ENCODE assay signal across 16 cellular contexts in the genomic region with DNA sequence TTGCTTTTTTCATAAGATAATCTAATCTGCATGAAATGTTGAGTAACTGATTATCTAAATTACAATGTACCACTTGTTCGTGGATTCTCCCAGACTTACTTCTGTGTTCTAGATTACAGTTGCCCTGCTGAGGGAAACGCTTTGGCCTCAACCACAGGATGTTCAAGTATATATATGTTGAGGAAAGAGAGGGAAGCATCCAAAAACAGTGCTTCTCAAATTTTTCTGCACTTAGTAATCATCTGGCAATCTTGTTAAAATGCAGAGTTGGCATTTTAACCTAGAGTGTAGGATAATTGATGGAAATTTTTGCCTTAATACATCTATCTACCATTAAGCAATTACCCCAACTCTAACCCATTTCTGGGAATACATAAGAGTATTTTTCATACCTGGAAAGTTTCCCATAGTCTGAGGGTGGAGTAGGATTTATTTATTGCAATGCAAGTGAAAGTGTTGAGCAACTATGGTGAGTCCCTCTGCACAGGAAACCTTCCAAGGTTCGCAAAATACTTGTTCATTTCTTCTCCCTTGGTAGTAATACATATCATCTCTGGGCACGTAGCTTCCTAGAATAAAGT. TPM values are rescaled to one million over a fixed set of nuclear protein-coding genes. Genes with fewer than 3 reads are reported as not detected.
DNase-seq lines count a peak whose midpoint lies in the region; ATAC-seq, FAIRE-seq and TF ChIP-seq lines count a peak whose summit lies in the region.
"Had no signal": no experiment of that assay in that cellular context is flagged by ENCODE, and none has a peak within 500 bp of the region (broad histone marks: within the 10 kb centered on the region; RNA-seq: fewer than 3 reads in every experiment).

No MANE protein-coding gene starts in this region.

- WGBS in spleen, 5 donors, result 36 to 76% (median 54%) methylated on average over 4 of the region's 4 CpGs

- H3K27me3 ChIP-seq in bronchial epithelial cell (ENCODE audit: control insufficient read depth, insufficient read depth, low read length) (no peaks in the 10 kb centered on the region), spleen (replicated peaks in 1 of 7) (no peaks in the 10 kb centered on the region)

- CTCF ChIA-PET in AG04449 (lab: Yijun Ruan, JAX), result interaction anchor here (0.8 kb wide), 1 partner anchor 300 kb away, joined by 3 read pairs; no protein-coding TSS in a partner anchor

- ATAC-seq in left colon, result peak; percentile 57
- ATAC-seq: GM23338; naive thymus-derived CD4-positive, alpha-beta T cell had no signal

- intact Hi-C loops in left colon (cut with DNase I, micrococcal nuclease) (no loop called here), spleen (cut with DNase I; ENCODE audit: low total_unique reads) (no loop called here)

- H3K4me3 ChIP-seq in AG04449 (ENCODE audit: low read depth, low read length) (no peak overlapping the region), bronchial epithelial cell (ENCODE audit: low read depth, low read length) (no peak overlapping the region), spleen (no peak overlapping the region)
- H3K4me3 ChIP-seq: GM23338 had no signal

- POLR2A ChIA-PET in AG04449 (lab: Yijun Ruan, JAX), result no interaction called here

- FAIRE-seq in bronchial epithelial cell (lab: Jason Lieb, UNC), result no peak

- TF ChIP-seq POLR2A in spleen (IDR thresholded peaks at IDR 0.05), result no peak

- H3K36me3 ChIP-seq in bronchial epithelial cell (ENCODE audit: control insufficient read depth, insufficient read depth, low read length) (no peaks in the 10 kb centered on the region), spleen (no peaks in the 10 kb centered on the region)

- H3K27ac ChIP-seq in spleen, result no peak overlapping the region
- H3K27ac ChIP-seq: C4-2B had no signal

- H3K4me1 ChIP-seq in spleen, result peaks cover 0 to 5% (median 0%) of the 10 kb centered on the region in 6 donors

- no peaks in the 10 kb centered on the region for H3K9me3 ChIP-seq in spleen

- TF ChIP-seq CTCF in AG04449 (IDR thresholded peaks at IDR 0.05; ENCODE audit: insufficient read depth, low read length, missing control alignments) (no peak), bronchial epithelial cell (IDR thresholded peaks at IDR 0.05; ENCODE audit: insufficient read depth, low read length, severe bottlenecking) (no peak), spleen (IDR thresholded peaks at IDR 0.05 in 8 of 11, conservative IDR thresholded peaks at IDR 0.05 in 3 of 11) (no peak)

- DNase-seq in AG04449 (ENCODE audit: low read depth, low spot score) (peak; percentile 95), HT1080 (ENCODE audit: low read depth) (peak; percentile 33), bronchial epithelial cell (ENCODE audit: low read depth) (peak; percentile 79), left colon (no peak), NCI-H774 (lab: John Stamatoyannopoulos, UW) (no peak), spleen (no peak), LoVo (ENCODE audit: low spot score) (no peak), DMS 273 treated with DMSO at 0.1 percent for 48 hours (lab: John Stamatoyannopoulos, UW) (no peak)
- DNase-seq: activated CD4-positive, alpha-beta T cell treated with anti-CD3 and anti-CD28 coated beads, Interleukin-2, amount 10 ng/mL, durations not matched to agents 7 days and 5 days; activated naive CD4-positive, alpha-beta T cell treated with Interleukin-2 at 50 U/mL for 16 hours; dermis blood vessel endothelial cell; KBM-7; naive thymus-derived CD4-positive, alpha-beta T cell; stimulated activated naive CD4-positive, alpha-beta T cell treated with Interleukin-2 at 50 U/mL for 16 hours had no signal

RNA-seq across cellular contexts. Expression of a gene that starts 59.6 kb away (rescaled TPM):
- total RNA-seq in HT1080 (2014; rRNA removed; shearing (Covaris generic)), result 31.6 and 41.8 TPM in 2 replicates
- polyA plus RNA-seq in HT1080 (2015; cell fraction: cytosol; rRNA removed), result 52.5 and 56.6 TPM in 2 replicates
- 42.1 and 48.2 TPM in 2 replicates for polyA plus RNA-seq in HT1080 (2015; cell fraction: nucleus; rRNA removed)
- total RNA-seq in bronchial epithelial cell, result 30.3 and 31.1 TPM in 2 replicates
- 10 to 100 TPM; 30.6 to 35.8 TPM for total RNA-seq in left colon
- 10 to 100 TPM; 36.9 to 61.2 (median 43.3) TPM for total RNA-seq in spleen
- polyA plus RNA-seq in spleen, result 1 to 10 TPM; 6.9 to 9.2 (median 7.9) TPM

Comparison
In these comparisons a context has a peak if more than half of its experiments do, and no peak if none do; other contexts are left out.
1. DNase-seq: peak in AG04449 (single experiment), HT1080 (single experiment) and bronchial epithelial cell (single experiment); none in left colon (0 of 2), NCI-H774 (single experiment), spleen (single experiment), LoVo (single experiment) and DMS 273 treated with DMSO at 0.1 percent for 48 hours (single experiment).